14 cellular contexts compared by ENCODE assay signal in genomic region chr5:67799732-67800234, GRCh38.
DNase-seq lines count a peak whose midpoint lies in the region; ATAC-seq and TF ChIP-seq lines count a peak whose summit lies in the region.
"Had no signal": no experiment of that assay in that cellular context is flagged by ENCODE, and none has a peak within 500 bp of the region (broad histone marks: within the 10 kb centered on the region; RNA-seq: fewer than 3 reads in every experiment).

No MANE protein-coding gene starts in this region.

- no peak for ATAC-seq in HG03108 (IDR thresholded peaks at IDR 0.05; ENCODE audit: unreplicated experiment)

- H3K9me3 Mint-ChIP-seq in chondrocyte (ENCODE audit: low read depth), result peaks cover 9% of the 10 kb centered on the region

- DNase-seq in BE2C, result peak; percentile 8
- no peak for DNase-seq in chondrocyte (ENCODE audit: low spot score)
- DNase-seq in iris pigment epithelial cell (ENCODE audit: low read depth), result peak; percentile 10
- peak; percentile 30 for DNase-seq in skeletal muscle cell (ENCODE audit: low read depth)
- DNase-seq in NK-92 treated with Interleukin-12 subunit alpha and Interleukin-12 subunit beta, amount 100 ng/mL, for 24 hours (lab: John Stamatoyannopoulos, UW), result no peak
- DNase-seq in NCI-H524 treated with DMSO at 0.1 percent for 48 hours (lab: John Stamatoyannopoulos, UW), result no peak
- DNase-seq in germinal center (ENCODE audit: low spot score), result no peak
- DNase-seq: activated B cell treated with CpG ODN at 0.5 μM for 24 hours; activated CD8-positive, alpha-beta memory T cell treated with anti-CD3 and anti-CD28 coated beads, Interleukin-2, amount 50 U/mL, for 48 hours; activated naive CD8-positive, alpha-beta T cell treated with anti-CD3 and anti-CD28 coated beads for 36 hours; DND-41; effector CD4-positive, alpha-beta T cell; NCI-H2227 treated with DMSO at 0.1 percent for 48 hours had no signal

- H3K27ac Mint-ChIP-seq in chondrocyte (ENCODE audit: unreplicated experiment), result peak overlapping the region; percentile 6
- H3K27ac Mint-ChIP-seq: activated B cell treated with CpG ODN at 0.5 μM for 24 hours; activated naive CD8-positive, alpha-beta T cell treated with anti-CD3 and anti-CD28 coated beads for 36 hours had no signal

- H3K36me3 Mint-ChIP-seq in chondrocyte (ENCODE audit: low read depth), result no peaks in the 10 kb centered on the region
- H3K36me3 Mint-ChIP-seq: activated naive CD8-positive, alpha-beta T cell treated with anti-CD3 and anti-CD28 coated beads for 36 hours had no signal

- peaks cover 40% of the 10 kb centered on the region for H3K4me1 Mint-ChIP-seq in chondrocyte (ENCODE audit: low read depth)
- H3K4me1 Mint-ChIP-seq: activated B cell treated with CpG ODN at 0.5 μM for 24 hours had no signal

- no peaks in the 10 kb centered on the region for H3K36me3 ChIP-seq in BE2C

- no peaks in the 10 kb centered on the region for H3K27me3 ChIP-seq in BE2C

- no peak overlapping the region for H3K4me3 Mint-ChIP-seq in chondrocyte (ENCODE audit: unreplicated experiment)
- H3K4me3 Mint-ChIP-seq: activated B cell treated with CpG ODN at 0.5 μM for 24 hours; activated naive CD8-positive, alpha-beta T cell treated with anti-CD3 and anti-CD28 coated beads for 36 hours had no signal

- H3K9me3 ChIP-seq in BE2C, result no peaks in the 10 kb centered on the region

- no peak for TF ChIP-seq CTCF in BE2C (IDR thresholded peaks at IDR 0.05; ENCODE audit: low read depth, low read length)
- no peak for TF ChIP-seq CTCF in chondrocyte (IDR thresholded peaks at IDR 0.05)

- H3K27me3 Mint-ChIP-seq in chondrocyte (ENCODE audit: low read depth), result no peaks in the 10 kb centered on the region
- H3K27me3 Mint-ChIP-seq: activated naive CD8-positive, alpha-beta T cell treated with anti-CD3 and anti-CD28 coated beads for 36 hours had no signal

- H3K4me3 ChIP-seq in BE2C (ENCODE audit: low read depth, low read length) (no peak overlapping the region), skeletal muscle cell (ENCODE audit: low read depth, low read length) (no peak overlapping the region)

- no peaks in the 10 kb centered on the region for H3K4me1 ChIP-seq in BE2C

Comparison
In these comparisons a context has a peak if more than half of its experiments do, and no peak if none do; other contexts are left out.
1. DNase-seq: peak in BE2C (single experiment), iris pigment epithelial cell (single experiment) and skeletal muscle cell (single experiment); none in chondrocyte (single experiment), NK-92 treated with Interleukin-12 subunit alpha and Interleukin-12 subunit beta, amount 100 ng/mL, for 24 hours (single experiment), NCI-H524 treated with DMSO at 0.1 percent for 48 hours (single experiment) and germinal center (single experiment).